ENCODE assay signal across 8 cellular contexts in the genomic region with DNA sequence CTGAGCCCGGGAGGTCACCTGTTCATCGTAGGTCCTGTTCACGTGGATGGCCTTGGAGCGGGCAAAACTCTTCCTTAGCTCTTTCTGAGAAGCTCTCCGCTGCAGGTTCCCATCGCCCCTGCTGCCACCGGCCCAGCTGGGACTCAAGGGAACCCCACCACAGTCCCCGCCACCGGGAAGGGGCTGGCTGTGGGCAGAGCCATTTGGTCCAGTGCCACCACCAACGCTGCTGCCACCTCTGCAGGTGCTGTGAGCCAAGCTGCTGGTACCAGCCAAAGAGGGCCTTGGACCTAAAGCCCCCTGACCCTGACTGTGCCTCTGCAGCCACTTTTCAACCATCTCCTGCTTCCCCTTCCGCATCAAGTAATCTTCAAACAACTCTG. TPM values are rescaled to one million over a fixed set of nuclear protein-coding genes. Genes with fewer than 3 reads are reported as not detected.
DNase-seq lines count a peak whose midpoint lies in the region; ATAC-seq and TF ChIP-seq lines count a peak whose summit lies in the region.
"Had no signal": no experiment of that assay in that cellular context is flagged by ENCODE, and none has a peak within 500 bp of the region (broad histone marks: within the 10 kb centered on the region; RNA-seq: fewer than 3 reads in every experiment).

No MANE protein-coding gene starts in this region.

- H3K4me1 ChIP-seq in iPS-15b (ENCODE audit: control insufficient read depth, insufficient read depth, low read length) (no peaks in the 10 kb centered on the region), sigmoid colon (peaks cover 0 to 16% (median 10%) of the 10 kb centered on the region in 4 donors)

- TF ChIP-seq POLR2A in sigmoid colon (IDR thresholded peaks at IDR 0.05), result no peak

- H3K27me3 ChIP-seq in iPS-15b (ENCODE audit: control insufficient read depth, insufficient read depth, low read length) (peaks cover 38% of the 10 kb centered on the region), sigmoid colon (no peaks in the 10 kb centered on the region)

- no peak overlapping the region for H3K9ac ChIP-seq in iPS-15b (ENCODE audit: low read depth, low read length)

- DNase-seq in HFF-Myc (ENCODE audit: extremely low read depth, low read depth), result no peak
- no peak for DNase-seq in sigmoid colon
- DNase-seq in activated gamma-delta T cell treated with Interleukin-2 at 50 U/mL for 16 hours, result no peak
- no peak for DNase-seq in NCI-H1092 (lab: John Stamatoyannopoulos, UW)
- DNase-seq: DND-41 had no signal

- H3K36me3 ChIP-seq in iPS-15b (ENCODE audit: control insufficient read depth, insufficient read depth, low read length) (no peaks in the 10 kb centered on the region), sigmoid colon (no peaks in the 10 kb centered on the region)

- H3K4me3 ChIP-seq in HFF-Myc (replicated peaks; ENCODE audit: low read depth, low read length) (peak overlapping the region; percentile 48), WI38 (ENCODE audit: low read depth, low read length) (peak overlapping the region; percentile 61), iPS-15b (ENCODE audit: low read depth, low read length) (peak overlapping the region; percentile 63), sigmoid colon (peak overlapping the region in 3 of 4 donors; percentile 46 to 53 (median 48))

- TF ChIP-seq CTCF in HFF-Myc (IDR thresholded peaks at IDR 0.05; ENCODE audit: low read depth, low read length, missing control alignments) (no peak), WI38 (IDR thresholded peaks at IDR 0.05; ENCODE audit: low read depth, low read length) (no peak), sigmoid colon (IDR thresholded peaks at IDR 0.05) (no peak)

- H3K27ac ChIP-seq in sigmoid colon, result no peak overlapping the region

- WGBS in sigmoid colon, 2 donors, result 86 to 91% methylated on average over 11 of the region's 11 CpGs

- no peak for ATAC-seq in GM21717 (IDR thresholded peaks at IDR 0.05; ENCODE audit: unreplicated experiment)

- no peak for TF ChIP-seq EP300 in sigmoid colon (IDR thresholded peaks at IDR 0.05)

- intact Hi-C loops in sigmoid colon (cut with DNase I), result loop anchor here (5.0 to 10.0 kb wide), 2 partner anchors 87 to 275 kb away; no protein-coding TSS in a partner anchor

- no peaks in the 10 kb centered on the region for H3K9me3 ChIP-seq in iPS-15b (ENCODE audit: control insufficient read depth, insufficient read depth, low read length)
- no peaks in the 10 kb centered on the region for H3K9me3 ChIP-seq in sigmoid colon

RNA-seq across cellular contexts. Expression of a gene that starts 0.6 kb away (rescaled TPM):
- 10 to 100 TPM in 1 of 4 donors, 1 to 10 TPM in 3; 2.6 to 16.8 (median 5.0) TPM for total RNA-seq in sigmoid colon
- polyA plus RNA-seq in sigmoid colon, result under 1 TPM in 1 of 3 donors, not detected in 2; 0.57 TPM

RNA-seq across cellular contexts. Expression of a gene that starts 40.2 kb away (rescaled TPM):
- total RNA-seq in sigmoid colon, result 10 to 100 TPM; 11.0 to 16.3 (median 14.0) TPM
- polyA plus RNA-seq in sigmoid colon, result 10 to 100 TPM in 2 of 3 donors, 1 to 10 TPM in 1; 7.2 to 18.5 (median 10.7) TPM
